ENCODE assay signal across 1 cellular context in genomic region chr22:21677606-21678443, GRCh38.
TF ChIP-seq lines count a peak whose summit lies in the region.

No MANE protein-coding gene starts in this region.

TF ChIP-seq in HepG2, 621 proteins besides CTCF, POLR2A, EP300 and RAD21 (continued from another document and continues in another):
- TF ChIP-seq SKIL (CRISPR knock-in tag; IDR thresholded peaks at IDR 0.05; ENCODE audit: borderline replicate concordance) (peak; percentile 65; the same call in 1 of the 2 replicates), FOXA1 (IDR thresholded peaks at IDR 0.05) (no peak), FOXA1 (CRISPR knock-in tag; IDR thresholded peaks at IDR 0.05) (peak; percentile 84), HNRNPLL (IDR thresholded peaks at IDR 0.05; ENCODE audit: low read depth, low read length, poor library complexity, severe bottlenecking) (peak; percentile 25), POGK (CRISPR knock-in tag; conservative IDR thresholded peaks at IDR 0.05) (0 out of 2 replicates have a peak, but pooled peaks have one; percentile 43), ATF2 (CRISPR knock-in tag; IDR thresholded peaks at IDR 0.05) (peak; percentile 13; the same call in 1 of the 2 replicates), GATAD2A (CRISPR knock-in tag; IDR thresholded peaks at IDR 0.05) (peak; percentile 80), MAX (IDR thresholded peaks at IDR 0.05) (peak; percentile 88), TFE3 (CRISPR knock-in tag; IDR thresholded peaks at IDR 0.05) (no peak), PRDM10 (CRISPR knock-in tag; IDR thresholded peaks at IDR 0.05; ENCODE audit: low read depth) (0 out of 2 replicates have a peak, but pooled peaks have one; percentile 22), ZNF766 (CRISPR knock-in tag; IDR thresholded peaks at IDR 0.05; ENCODE audit: borderline replicate concordance) (no peak), ISL2 (CRISPR knock-in tag; IDR thresholded peaks at IDR 0.05) (peak; percentile 67), SOX6 (IDR thresholded peaks at IDR 0.05) (no peak), SOX6 (CRISPR knock-in tag; IDR thresholded peaks at IDR 0.05) (peak; percentile 85), ZBTB1 (CRISPR knock-in tag; IDR thresholded peaks at IDR 0.05; ENCODE audit: borderline replicate concordance) (no peak), SNAPC5 (CRISPR knock-in tag; IDR thresholded peaks at IDR 0.05; ENCODE audit: borderline replicate concordance) (no peak), ZNF761 (CRISPR knock-in tag; conservative IDR thresholded peaks at IDR 0.05) (peak; percentile 84), ZNF589 (CRISPR knock-in tag; conservative IDR thresholded peaks at IDR 0.05) (0 out of 2 replicates have a peak, but pooled peaks have one; percentile 56), NR2C2 (CRISPR knock-in tag; IDR thresholded peaks at IDR 0.05; ENCODE audit: borderline replicate concordance) (0 out of 2 replicates have a peak, but pooled peaks have one; percentile 20), ZNF737 (CRISPR knock-in tag; IDR thresholded peaks at IDR 0.05; ENCODE audit: borderline replicate concordance) (no peak), ZNF280D (CRISPR knock-in tag; IDR thresholded peaks at IDR 0.05) (peak; percentile 86; the same call in 1 of the 2 replicates), MEIS2 (CRISPR knock-in tag; IDR thresholded peaks at IDR 0.05) (peak; percentile 8; the same call in 1 of the 2 replicates), MAFF (IDR thresholded peaks at IDR 0.05; ENCODE audit: low read depth, low read length) (no peak), NR2F1 (CRISPR knock-in tag; IDR thresholded peaks at IDR 0.05) (0 out of 4 replicates have a peak, but pooled peaks of 1 of the 2 experiments have one; percentile 12), RFX5 (IDR thresholded peaks at IDR 0.05; ENCODE audit: low read depth, low read length) (no peak), GATAD1 (CRISPR knock-in tag; IDR thresholded peaks at IDR 0.05) (0 out of 2 replicates have a peak, but pooled peaks have one; percentile 43), MNT (IDR thresholded peaks at IDR 0.05) (peak; percentile 89), ZNF235 (CRISPR knock-in tag; IDR thresholded peaks at IDR 0.05; ENCODE audit: borderline replicate concordance) (no peak), ZNF792 (CRISPR knock-in tag; IDR thresholded peaks at IDR 0.05) (peak; percentile 55; the same call in 1 of the 2 replicates), GRHL1 (CRISPR knock-in tag; conservative IDR thresholded peaks at IDR 0.05) (no peak), ERF (CRISPR knock-in tag; IDR thresholded peaks at IDR 0.05) (peak; percentile 65; the same call in 1 of the 2 replicates), MXD4 (CRISPR knock-in tag; IDR thresholded peaks at IDR 0.05) (0 out of 2 replicates have a peak, but pooled peaks have one; percentile 39), ZNF121 (CRISPR knock-in tag; IDR thresholded peaks at IDR 0.05) (0 out of 2 replicates have a peak, but pooled peaks have one; percentile 10), ZNF292 (CRISPR knock-in tag; IDR thresholded peaks at IDR 0.05; ENCODE audit: borderline replicate concordance, low read depth) (peak; percentile 99), ZMYM3 (CRISPR knock-in tag; IDR thresholded peaks at IDR 0.05) (peak; percentile 84), POLR2G (IDR thresholded peaks at IDR 0.05; ENCODE audit: low read depth, low read length) (0 out of 2 replicates have a peak, but pooled peaks have one; percentile 25), CCDC6 (CRISPR knock-in tag; IDR thresholded peaks at IDR 0.05) (0 out of 2 replicates have a peak, but pooled peaks have one; percentile 62), ZFY (CRISPR knock-in tag; IDR thresholded peaks at IDR 0.05) (0 out of 2 replicates have a peak, but pooled peaks have one; percentile 18), ZNF724P (CRISPR knock-in tag; IDR thresholded peaks at IDR 0.05; ENCODE audit: borderline replicate concordance) (peak; percentile 36; the same call in 1 of the 2 replicates), SMAD3 (CRISPR knock-in tag; IDR thresholded peaks at IDR 0.05) (peak; percentile 24; the same call in 1 of the 2 replicates), SOX13 (IDR thresholded peaks at IDR 0.05) (no peak), SOX13 (CRISPR knock-in tag; conservative IDR thresholded peaks at IDR 0.05 in 1 of 2, IDR thresholded peaks at IDR 0.05 in 1 of 2) (peak in 1 of 2 experiments; percentile 63; a peak in 1 of 4 replicates)
